ENCODE assay signal across 18 cellular contexts in the genomic region with DNA sequence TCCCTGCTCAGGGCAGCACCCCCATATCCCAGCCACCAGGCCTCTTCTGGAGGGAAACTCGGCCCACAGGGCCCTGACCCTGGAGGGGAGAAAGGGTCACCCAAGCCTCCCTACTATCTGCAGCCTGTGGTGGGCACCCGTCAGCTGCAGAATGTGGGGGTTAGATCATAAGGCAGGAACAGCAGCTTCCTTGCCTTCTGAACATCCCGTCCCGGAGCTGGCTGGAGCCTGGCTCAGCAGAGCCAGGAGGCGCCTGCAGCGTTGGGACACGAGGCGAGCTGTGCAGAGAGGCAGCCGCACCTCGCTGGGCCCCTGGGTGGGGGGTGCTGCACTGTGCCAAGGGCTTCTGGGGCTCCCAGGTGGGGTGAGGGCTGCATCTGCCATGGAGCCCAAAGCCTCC.
A peak's percentile ranks its signal among the peaks of the same experiment; 100 is the strongest.
DNase-seq lines count a peak whose midpoint lies in the region; ATAC-seq and TF ChIP-seq lines count a peak whose summit lies in the region.
"Had no signal": no experiment of that assay in that cellular context is flagged by ENCODE, and none has a peak within 500 bp of the region (broad histone marks: within the 10 kb centered on the region; RNA-seq: fewer than 3 reads in every experiment).

No MANE protein-coding gene starts in this region.

- no peak for TF ChIP-seq POLR2A in gastroesophageal sphincter (IDR thresholded peaks at IDR 0.05)

- no peak for TF ChIP-seq EP300 in gastroesophageal sphincter (IDR thresholded peaks at IDR 0.05)

- DNase-seq in DMS 273 (lab: John Stamatoyannopoulos, UW; ENCODE audit: unreplicated experiment): peak; percentile 56
- no peak for DNase-seq in DMS 273 treated with DMSO at 0.1 percent for 48 hours (lab: John Stamatoyannopoulos, UW)
- no peak for DNase-seq in HCEC 1CT
- DNase-seq: AML-193, DND-41, H9, NCI-H1105, NCI-H1930, NCI-H345, PC-3, RPMI8226 had no signal

- H3K36me3 ChIP-seq in gastroesophageal sphincter: peaks cover 0 to under 1% of the 10 kb centered on the region in 2 donors
- H3K36me3 ChIP-seq in muscle layer of colon (ENCODE audit: insufficient read depth, low read length): no peaks in the 10 kb centered on the region
- no peaks in the 10 kb centered on the region for H3K36me3 ChIP-seq in skeletal muscle tissue (ENCODE audit: control insufficient read depth in 3 of 3, insufficient read depth in 3 of 3, low read length in 3 of 3)

- H3K4me1 ChIP-seq in gastroesophageal sphincter: peaks cover 0 to 20% (median 0%) of the 10 kb centered on the region in 3 donors
- H3K4me1 ChIP-seq in muscle layer of colon (ENCODE audit: insufficient read depth, low read length): peaks cover 57% of the 10 kb centered on the region
- H3K4me1 ChIP-seq in skeletal muscle tissue (ENCODE audit: control insufficient read depth in 3 of 3, insufficient read depth in 3 of 3, low read length in 3 of 3): peaks cover 50 to 64% (median 61%) of the 10 kb centered on the region in 3 donors

- peak; percentile 44 for ATAC-seq in gastroesophageal sphincter
- no peak for ATAC-seq in GM19324 (IDR thresholded peaks at IDR 0.05; ENCODE audit: low FRiP score, unreplicated experiment)
- ATAC-seq in HG03469 (IDR thresholded peaks at IDR 0.05; ENCODE audit: unreplicated experiment): no peak
- ATAC-seq: PC-3 had no signal

- H3K27me3 ChIP-seq in gastroesophageal sphincter (peaks cover 36% of the 10 kb centered on the region), muscle layer of colon (ENCODE audit: control insufficient read depth in 1 of 2, insufficient read depth in 2 of 2, low read length in 2 of 2) (no peaks in the 10 kb centered on the region), skeletal muscle tissue (ENCODE audit: control insufficient read depth in 3 of 3, insufficient read depth in 3 of 3, low read length in 3 of 3) (peaks cover 0 to 15% (median 7%) of the 10 kb centered on the region in 3 donors)

- H3K9me3 ChIP-seq in gastroesophageal sphincter (peaks cover 0 to 4% (median 0%) of the 10 kb centered on the region in 3 donors), muscle layer of colon (ENCODE audit: low read length) (no peaks in the 10 kb centered on the region), skeletal muscle tissue (ENCODE audit: control insufficient read depth in 3 of 3, low read length in 3 of 3) (no peaks in the 10 kb centered on the region)

- no peak overlapping the region for H3K4me3 ChIP-seq in gastroesophageal sphincter
- no peak overlapping the region for H3K4me3 ChIP-seq in muscle layer of colon (ENCODE audit: low read depth in 1 of 2, low read length in 2 of 2)
- no peak overlapping the region for H3K4me3 ChIP-seq in skeletal muscle tissue (ENCODE audit: low read length in 3 of 3)

- TF ChIP-seq CTCF in gastroesophageal sphincter (IDR thresholded peaks at IDR 0.05): no peak

- peak overlapping the region; percentile 53 for H3K9ac ChIP-seq in muscle layer of colon (ENCODE audit: low read length)
- peak overlapping the region in 2 of 3 donors; percentile 40 to 79 for H3K9ac ChIP-seq in skeletal muscle tissue (ENCODE audit: low read depth in 1 of 3, low read length in 3 of 3)

- peak overlapping the region in 2 of 4 donors; percentile 35 to 53 for H3K27ac ChIP-seq in gastroesophageal sphincter
- H3K27ac ChIP-seq in muscle layer of colon (ENCODE audit: low read depth, low read length): peak overlapping the region; percentile 83
- peak overlapping the region; percentile 98 for H3K27ac ChIP-seq in skeletal muscle tissue (ENCODE audit: low read depth, low read length)
- H3K27ac ChIP-seq: 22Rv1, C4-2B had no signal

- no CpG with 5 or more reads among the region's 10 CpGs for WGBS in gastroesophageal sphincter (ENCODE audit: low coverage in 1 of 2), 2 donors
